ENCODE assay signal across 31 cellular contexts in the genomic region with DNA sequence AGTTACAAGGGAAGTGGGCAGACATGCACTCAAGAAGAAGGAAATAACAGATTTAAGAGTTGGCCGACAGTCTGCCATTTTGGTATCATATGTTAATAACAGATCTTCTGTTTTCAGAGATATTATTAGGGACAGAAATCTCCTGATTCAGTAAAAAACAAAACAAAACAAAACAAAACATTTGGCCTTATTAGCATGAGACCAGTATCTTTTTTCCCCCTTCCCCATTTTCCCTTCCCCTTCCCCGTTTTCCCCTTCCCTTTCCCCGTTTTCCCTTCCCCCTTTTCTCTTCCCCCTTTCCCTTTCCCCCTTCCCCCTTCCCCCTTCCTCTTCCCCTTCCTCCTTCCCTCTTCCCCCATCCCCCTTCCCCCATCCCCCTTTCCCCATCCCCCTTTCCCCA. TPM values are rescaled to one million over a fixed set of nuclear protein-coding genes. Genes with fewer than 3 reads are reported as not detected.
"Had no signal": no experiment of that assay in that cellular context is flagged by ENCODE, and none has a peak within 500 bp of the region (broad histone marks: within the 10 kb centered on the region; RNA-seq: fewer than 3 reads in every experiment).

No MANE protein-coding gene starts in this region.

- DNase-seq: stimulated activated CD4-positive, alpha-beta T cell treated with anti-CD3 and anti-CD28 coated beads, Interleukin-2, amount 100 ng/mL, for 48 hours; stimulated activated CD4-positive, alpha-beta T cell treated with anti-CD3 and anti-CD28 coated beads, Interleukin-4, amount 100 ng/mL, for 1 hour; stimulated activated CD4-positive, alpha-beta T cell treated with anti-CD3 and anti-CD28 coated beads, Interleukin-4, amount 100 ng/mL, for 24 hours; stimulated activated CD4-positive, alpha-beta T cell treated with anti-CD3 and anti-CD28 coated beads, Interleukin-4, amount 100 ng/mL, for 4 hours; stimulated activated CD8-positive, alpha-beta memory T cell treated with anti-CD3 and anti-CD28 coated beads, Interleukin-4, amount 100 ng/mL, for 48 hours; stimulated activated naive B cell treated with anti-CD40 and anti-IgM and Interleukin-4, amounts not matched to agents 10 μg/mL and 1 μg/mL and 100 μg/mL, for 72 hours; stimulated activated naive CD4-positive, alpha-beta T cell; stimulated activated naive CD4-positive, alpha-beta T cell treated with Interleukin-2 at 50 U/mL for 16 hours; stimulated activated naive CD8-positive, alpha-beta T cell treated with anti-CD3 and anti-CD28 coated beads, Interleukin-15, amount 100 ng/mL, for 72 hours; stimulated activated naive CD8-positive, alpha-beta T cell treated with anti-CD3 and anti-CD28 coated beads, Interleukin-15, Interleukin-2, amounts not matched to agents 100 U/mL and 50 U/mL, for 24 hours; stomach; substantia nigra; testis; thyroid gland; tibial artery; transverse colon; trophoblast cell; upper lobe of right lung; uterus had no signal

- H3K27me3 ChIP-seq: stomach, suprapubic skin, testis, thyroid gland, tibial artery, tibial nerve, transverse colon, upper lobe of left lung, upper lobe of right lung, uterus, vagina had no signal

- H3K36me3 ChIP-seq: thoracic aorta, thyroid gland, transverse colon, uterus, vagina had no signal

- ATAC-seq: stimulated activated effector memory CD8-positive, alpha-beta T cell treated with anti-CD3 and anti-CD28 coated beads, Interleukin-12 subunit alpha, Interleukin-12 subunit beta, amount 100 ng/mL, for 72 hours; stimulated activated memory B cell treated with anti-CD40 and anti-IgM and Interleukin-4, amounts not matched to agents 10 μg/mL and 1 μg/mL and 100 μg/mL, for 72 hours; stimulated activated naive B cell treated with anti-CD40 and anti-IgM and Interleukin-4, amounts not matched to agents 10 μg/mL and 1 μg/mL and 100 μg/mL, for 72 hours; stimulated activated naive CD8-positive, alpha-beta T cell treated with anti-CD3 and anti-CD28 coated beads, Interleukin-15, amount 100 ng/mL, for 72 hours; stimulated activated naive CD8-positive, alpha-beta T cell treated with anti-CD3 and anti-CD28 coated beads, Interleukin-15, Interleukin-2, amounts not matched to agents 100 U/mL and 50 U/mL, for 24 hours; upper lobe of right lung had no signal

- H3K4me1 ChIP-seq: stomach, suprapubic skin, testis, thyroid gland, tibial artery, tibial nerve, transverse colon, upper lobe of left lung, upper lobe of right lung, uterus, vagina had no signal

- H3K9me3 ChIP-seq: stomach, suprapubic skin, testis, thoracic aorta, thyroid gland, tibial artery, tibial nerve, transverse colon, upper lobe of left lung, upper lobe of right lung, uterus, vagina had no signal

- FAIRE-seq: urothelium cell line had no signal

- H3K27ac ChIP-seq: stomach, suprapubic skin, testis, thoracic aorta, thyroid gland, tibial artery, tibial nerve, transverse colon, upper lobe of left lung, upper lobe of right lung, uterus, vagina had no signal

- H3K4me3 ChIP-seq: stomach, suprapubic skin, testis, thoracic aorta, thyroid gland, tibial artery, tibial nerve, transverse colon, upper lobe of left lung, upper lobe of right lung, uterus, vagina had no signal

RNA-seq across cellular contexts. Expression of gene HIGD2B, which starts 39.5 kb away (rescaled TPM):
- total RNA-seq: subcutaneous adipose tissue, suprapubic skin, temporal lobe, thoracic aorta, tibial nerve, transverse colon, upper lobe of left lung, upper lobe of right lung, ureter, urinary bladder, uterus, vagina had no signal
- polyA plus RNA-seq: stomach, urinary bladder had no signal
